ENCODE assay signal across 9 cellular contexts in genomic region chr15:78315686-78316085, GRCh38. TPM values are rescaled to one million over a fixed set of nuclear protein-coding genes. Genes with fewer than 3 reads are reported as not detected.
DNase-seq lines count a peak whose midpoint lies in the region; ATAC-seq and TF ChIP-seq lines count a peak whose summit lies in the region.
"Had no signal": no experiment of that assay in that cellular context is flagged by ENCODE, and none has a peak within 500 bp of the region (broad histone marks: within the 10 kb centered on the region; RNA-seq: fewer than 3 reads in every experiment).

No MANE protein-coding gene starts in this region.

- H3K27me3 ChIP-seq in BJ (ENCODE audit: control insufficient read depth, insufficient read depth, low read length) (peaks cover 3% of the 10 kb centered on the region; the same call in 1 of the 2 replicates), HL-60 (ENCODE audit: insufficient read depth, poor library complexity, severe bottlenecking) (no peaks in the 10 kb centered on the region)

- ATAC-seq in HG03354 (IDR thresholded peaks at IDR 0.05; ENCODE audit: poor library complexity, severe bottlenecking, unreplicated experiment) = no peak
- ATAC-seq in GM18867 (IDR thresholded peaks at IDR 0.05; ENCODE audit: unreplicated experiment) = no peak
- ATAC-seq in GM21390 (IDR thresholded peaks at IDR 0.05; ENCODE audit: unreplicated experiment) = no peak

- no peak overlapping the region for H3K4me3 ChIP-seq in BJ (ENCODE audit: low read depth, low read length)
- H3K4me3 ChIP-seq in HL-60 (replicated peaks; ENCODE audit: insufficient read depth, low read length) = no peak overlapping the region
- H3K4me3 ChIP-seq: heart right ventricle had no signal

- DNase-seq in BJ (ENCODE audit: low read depth) = no peak
- peak in 1 of 2 experiments; percentile 43 for DNase-seq in HL-60 (ENCODE audit: low read depth in 1 of 2, low spot score in 1 of 2)
- DNase-seq in SKM-1 (lab: John Stamatoyannopoulos, UW; ENCODE audit: unreplicated experiment) = peak; percentile 18
- DNase-seq in islet precursor cell = peak; percentile 73
- no peak for DNase-seq in CD1c-positive myeloid dendritic cell (ENCODE audit: extremely low spot score)
- DNase-seq: heart right ventricle had no signal

- no peak overlapping the region for H3K27ac ChIP-seq in HL-60 (replicated peaks)
- H3K27ac ChIP-seq: heart right ventricle had no signal

- CTCF ChIA-PET in BJ (lab: Yijun Ruan, JAX) = interaction anchor here (1.1 to 27.7 kb wide), 2 partner anchors 98 to 393 kb away, joined by 3 to 578 read pairs; no protein-coding TSS in a partner anchor

- POLR2A ChIA-PET in BJ (lab: Charles Lee) = no interaction called here

- H3K36me3 ChIP-seq in BJ (ENCODE audit: control insufficient read depth, insufficient read depth, low read length) = no peaks in the 10 kb centered on the region
- H3K36me3 ChIP-seq: heart right ventricle had no signal

- TF ChIP-seq CTCF in BJ (IDR thresholded peaks at IDR 0.05; ENCODE audit: insufficient read depth, low read depth, low read length) (peak; percentile 45), HL-60 (IDR thresholded peaks at IDR 0.05; ENCODE audit: insufficient read depth, low read length) (peak; percentile 36)

RNA-seq across cellular contexts. Expression of gene SKIC8, which starts 16.3 kb away (rescaled TPM):
- polyA plus RNA-seq in BJ (2011; rRNA removed) = 72.8 and 73.4 TPM in 2 replicates
- 20.5 and 35.3 TPM in 2 replicates for polyA minus RNA-seq in BJ (2011; rRNA and poly(A)+ RNA removed)

RNA-seq across cellular contexts. Expression of gene CRABP1, which starts 24.5 kb away (rescaled TPM):
- polyA plus RNA-seq in BJ (2011; rRNA removed) = not detected in 2 replicates
- not detected in 2 replicates for polyA minus RNA-seq in BJ (2011; rRNA and poly(A)+ RNA removed)
- polyA plus RNA-seq: heart right ventricle had no signal

RNA-seq across cellular contexts. Expression of gene DNAJA4, which starts 51.3 kb away (rescaled TPM):
- 2.8 and 4.1 TPM in 2 replicates for polyA plus RNA-seq in BJ (2011; rRNA removed)
- 1.6 and 2.2 TPM in 2 replicates for polyA minus RNA-seq in BJ (2011; rRNA and poly(A)+ RNA removed)

Comparison
In these comparisons a context has a peak if more than half of its experiments do, and no peak if none do; other contexts are left out.
1. DNase-seq: peak in SKM-1 (single experiment) and islet precursor cell (single experiment); none in BJ (single experiment) and CD1c-positive myeloid dendritic cell (single experiment).